In the genomic region with DNA sequence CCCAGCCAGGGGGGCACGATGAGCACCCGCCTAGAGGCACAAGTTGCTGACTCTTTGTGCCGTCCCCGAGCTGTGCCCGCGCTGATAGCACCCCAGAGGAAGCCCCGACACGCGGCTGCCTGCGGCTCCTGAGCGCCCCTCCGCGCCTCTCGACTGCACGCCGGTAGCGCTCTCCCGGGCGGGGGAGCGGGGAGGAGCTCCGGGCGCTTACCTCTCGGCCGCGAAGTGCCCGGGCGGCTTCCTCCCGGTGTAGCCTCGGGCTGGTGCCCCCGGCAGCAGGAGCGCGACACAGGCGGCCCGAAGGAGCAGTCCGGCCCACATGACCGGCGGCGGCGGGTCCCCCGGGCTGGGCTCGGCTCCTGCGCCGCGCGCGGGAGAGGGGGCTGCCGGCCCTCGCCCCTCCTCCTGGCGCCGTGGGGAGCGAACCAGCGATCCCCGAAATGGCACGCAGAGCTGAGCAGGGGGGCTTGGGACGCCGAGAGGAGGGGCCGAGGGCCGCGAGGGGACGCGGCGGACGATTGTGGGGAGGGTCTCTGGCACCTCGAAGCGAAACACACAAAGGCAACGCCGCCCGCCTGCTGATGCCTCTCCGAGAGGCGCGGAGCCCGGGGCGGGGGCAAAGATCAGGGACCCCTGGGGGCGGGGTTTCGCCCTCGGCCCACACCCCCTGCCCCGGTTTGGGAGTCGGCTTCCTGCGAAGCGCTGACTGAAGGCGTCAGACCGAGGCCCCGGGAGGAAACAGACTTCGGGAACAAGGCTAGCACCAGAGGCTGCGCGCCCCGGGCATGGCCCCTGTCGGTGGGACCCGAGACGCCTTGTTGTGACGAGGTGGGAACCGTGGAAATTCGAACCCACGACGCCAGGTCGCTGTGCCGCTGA, we compare ENCODE assay signal across 1 cellular context.
A peak's percentile ranks its signal among the peaks of the same experiment; 100 is the strongest.
TF ChIP-seq lines count a peak whose summit lies in the region.

A gene with protein sequence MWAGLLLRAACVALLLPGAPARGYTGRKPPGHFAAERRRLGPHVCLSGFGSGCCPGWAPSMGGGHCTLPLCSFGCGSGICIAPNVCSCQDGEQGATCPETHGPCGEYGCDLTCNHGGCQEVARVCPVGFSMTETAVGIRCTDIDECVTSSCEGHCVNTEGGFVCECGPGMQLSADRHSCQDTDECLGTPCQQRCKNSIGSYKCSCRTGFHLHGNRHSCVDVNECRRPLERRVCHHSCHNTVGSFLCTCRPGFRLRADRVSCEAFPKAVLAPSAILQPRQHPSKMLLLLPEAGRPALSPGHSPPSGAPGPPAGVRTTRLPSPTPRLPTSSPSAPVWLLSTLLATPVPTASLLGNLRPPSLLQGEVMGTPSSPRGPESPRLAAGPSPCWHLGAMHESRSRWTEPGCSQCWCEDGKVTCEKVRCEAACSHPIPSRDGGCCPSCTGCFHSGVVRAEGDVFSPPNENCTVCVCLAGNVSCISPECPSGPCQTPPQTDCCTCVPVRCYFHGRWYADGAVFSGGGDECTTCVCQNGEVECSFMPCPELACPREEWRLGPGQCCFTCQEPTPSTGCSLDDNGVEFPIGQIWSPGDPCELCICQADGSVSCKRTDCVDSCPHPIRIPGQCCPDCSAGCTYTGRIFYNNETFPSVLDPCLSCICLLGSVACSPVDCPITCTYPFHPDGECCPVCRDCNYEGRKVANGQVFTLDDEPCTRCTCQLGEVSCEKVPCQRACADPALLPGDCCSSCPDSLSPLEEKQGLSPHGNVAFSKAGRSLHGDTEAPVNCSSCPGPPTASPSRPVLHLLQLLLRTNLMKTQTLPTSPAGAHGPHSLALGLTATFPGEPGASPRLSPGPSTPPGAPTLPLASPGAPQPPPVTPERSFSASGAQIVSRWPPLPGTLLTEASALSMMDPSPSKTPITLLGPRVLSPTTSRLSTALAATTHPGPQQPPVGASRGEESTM (minus strand): TSS at position 600 of the 879 bp plus-strand sequence. CDS start 279 bp downstream, at position 321.

TF ChIP-seq in HepG2, 621 proteins besides CTCF, POLR2A, EP300 and RAD21 (continued from another document and continues in another):
- TF ChIP-seq, protein P1, sequence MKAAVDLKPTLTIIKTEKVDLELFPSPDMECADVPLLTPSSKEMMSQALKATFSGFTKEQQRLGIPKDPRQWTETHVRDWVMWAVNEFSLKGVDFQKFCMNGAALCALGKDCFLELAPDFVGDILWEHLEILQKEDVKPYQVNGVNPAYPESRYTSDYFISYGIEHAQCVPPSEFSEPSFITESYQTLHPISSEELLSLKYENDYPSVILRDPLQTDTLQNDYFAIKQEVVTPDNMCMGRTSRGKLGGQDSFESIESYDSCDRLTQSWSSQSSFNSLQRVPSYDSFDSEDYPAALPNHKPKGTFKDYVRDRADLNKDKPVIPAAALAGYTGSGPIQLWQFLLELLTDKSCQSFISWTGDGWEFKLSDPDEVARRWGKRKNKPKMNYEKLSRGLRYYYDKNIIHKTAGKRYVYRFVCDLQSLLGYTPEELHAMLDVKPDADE (CRISPR knock-in tag; IDR thresholded peaks at IDR 0.05): peak; percentile 84; the same call in 1 of the 2 replicates
- TF ChIP-seq IRF2 (CRISPR knock-in tag; IDR thresholded peaks at IDR 0.05): peak; percentile 82
- TF ChIP-seq POLR2AphosphoS5 (IDR thresholded peaks at IDR 0.05; ENCODE audit: low read depth, low read length): peak; percentile 89
- peak; percentile 21; the same call in 1 of the 2 replicates for TF ChIP-seq NFKB2 (CRISPR knock-in tag; IDR thresholded peaks at IDR 0.05; ENCODE audit: borderline replicate concordance)
- TF ChIP-seq, protein P2, sequence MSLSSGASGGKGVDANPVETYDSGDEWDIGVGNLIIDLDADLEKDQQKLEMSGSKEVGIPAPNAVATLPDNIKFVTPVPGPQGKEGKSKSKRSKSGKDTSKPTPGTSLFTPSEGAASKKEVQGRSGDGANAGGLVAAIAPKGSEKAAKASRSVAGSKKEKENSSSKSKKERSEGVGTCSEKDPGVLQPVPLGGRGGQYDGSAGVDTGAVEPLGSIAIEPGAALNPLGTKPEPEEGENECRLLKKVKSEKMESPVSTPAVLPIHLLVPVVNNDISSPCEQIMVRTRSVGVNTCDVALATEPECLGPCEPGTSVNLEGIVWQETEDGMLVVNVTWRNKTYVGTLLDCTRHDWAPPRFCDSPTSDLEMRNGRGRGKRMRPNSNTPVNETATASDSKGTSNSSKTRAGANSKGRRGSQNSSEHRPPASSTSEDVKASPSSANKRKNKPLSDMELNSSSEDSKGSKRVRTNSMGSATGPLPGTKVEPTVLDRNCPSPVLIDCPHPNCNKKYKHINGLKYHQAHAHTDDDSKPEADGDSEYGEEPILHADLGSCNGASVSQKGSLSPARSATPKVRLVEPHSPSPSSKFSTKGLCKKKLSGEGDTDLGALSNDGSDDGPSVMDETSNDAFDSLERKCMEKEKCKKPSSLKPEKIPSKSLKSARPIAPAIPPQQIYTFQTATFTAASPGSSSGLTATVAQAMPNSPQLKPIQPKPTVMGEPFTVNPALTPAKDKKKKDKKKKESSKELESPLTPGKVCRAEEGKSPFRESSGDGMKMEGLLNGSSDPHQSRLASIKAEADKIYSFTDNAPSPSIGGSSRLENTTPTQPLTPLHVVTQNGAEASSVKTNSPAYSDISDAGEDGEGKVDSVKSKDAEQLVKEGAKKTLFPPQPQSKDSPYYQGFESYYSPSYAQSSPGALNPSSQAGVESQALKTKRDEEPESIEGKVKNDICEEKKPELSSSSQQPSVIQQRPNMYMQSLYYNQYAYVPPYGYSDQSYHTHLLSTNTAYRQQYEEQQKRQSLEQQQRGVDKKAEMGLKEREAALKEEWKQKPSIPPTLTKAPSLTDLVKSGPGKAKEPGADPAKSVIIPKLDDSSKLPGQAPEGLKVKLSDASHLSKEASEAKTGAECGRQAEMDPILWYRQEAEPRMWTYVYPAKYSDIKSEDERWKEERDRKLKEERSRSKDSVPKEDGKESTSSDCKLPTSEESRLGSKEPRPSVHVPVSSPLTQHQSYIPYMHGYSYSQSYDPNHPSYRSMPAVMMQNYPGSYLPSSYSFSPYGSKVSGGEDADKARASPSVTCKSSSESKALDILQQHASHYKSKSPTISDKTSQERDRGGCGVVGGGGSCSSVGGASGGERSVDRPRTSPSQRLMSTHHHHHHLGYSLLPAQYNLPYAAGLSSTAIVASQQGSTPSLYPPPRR (CRISPR knock-in tag; IDR thresholded peaks at IDR 0.05; ENCODE audit: borderline replicate concordance): peak; percentile 24; the same call in 1 of the 2 replicates
- TF ChIP-seq TGIF2 (CRISPR knock-in tag; IDR thresholded peaks at IDR 0.05): 0 out of 2 replicates have a peak, but pooled peaks have one; percentile 30
- TF ChIP-seq SMARCE1 (IDR thresholded peaks at IDR 0.05; ENCODE audit: borderline replicate concordance): no peak
- TF ChIP-seq, protein P3, sequence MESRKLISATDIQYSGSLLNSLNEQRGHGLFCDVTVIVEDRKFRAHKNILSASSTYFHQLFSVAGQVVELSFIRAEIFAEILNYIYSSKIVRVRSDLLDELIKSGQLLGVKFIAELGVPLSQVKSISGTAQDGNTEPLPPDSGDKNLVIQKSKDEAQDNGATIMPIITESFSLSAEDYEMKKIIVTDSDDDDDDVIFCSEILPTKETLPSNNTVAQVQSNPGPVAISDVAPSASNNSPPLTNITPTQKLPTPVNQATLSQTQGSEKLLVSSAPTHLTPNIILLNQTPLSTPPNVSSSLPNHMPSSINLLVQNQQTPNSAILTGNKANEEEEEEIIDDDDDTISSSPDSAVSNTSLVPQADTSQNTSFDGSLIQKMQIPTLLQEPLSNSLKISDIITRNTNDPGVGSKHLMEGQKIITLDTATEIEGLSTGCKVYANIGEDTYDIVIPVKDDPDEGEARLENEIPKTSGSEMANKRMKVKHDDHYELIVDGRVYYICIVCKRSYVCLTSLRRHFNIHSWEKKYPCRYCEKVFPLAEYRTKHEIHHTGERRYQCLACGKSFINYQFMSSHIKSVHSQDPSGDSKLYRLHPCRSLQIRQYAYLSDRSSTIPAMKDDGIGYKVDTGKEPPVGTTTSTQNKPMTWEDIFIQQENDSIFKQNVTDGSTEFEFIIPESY (CRISPR knock-in tag; IDR thresholded peaks at IDR 0.05): no peak
- TF ChIP-seq, protein P4, sequence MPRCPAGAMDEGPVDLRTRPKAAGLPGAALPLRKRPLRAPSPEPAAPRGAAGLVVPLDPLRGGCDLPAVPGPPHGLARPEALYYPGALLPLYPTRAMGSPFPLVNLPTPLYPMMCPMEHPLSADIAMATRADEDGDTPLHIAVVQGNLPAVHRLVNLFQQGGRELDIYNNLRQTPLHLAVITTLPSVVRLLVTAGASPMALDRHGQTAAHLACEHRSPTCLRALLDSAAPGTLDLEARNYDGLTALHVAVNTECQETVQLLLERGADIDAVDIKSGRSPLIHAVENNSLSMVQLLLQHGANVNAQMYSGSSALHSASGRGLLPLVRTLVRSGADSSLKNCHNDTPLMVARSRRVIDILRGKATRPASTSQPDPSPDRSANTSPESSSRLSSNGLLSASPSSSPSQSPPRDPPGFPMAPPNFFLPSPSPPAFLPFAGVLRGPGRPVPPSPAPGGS (CRISPR knock-in tag; IDR thresholded peaks at IDR 0.05): no peak
- no peak for TF ChIP-seq RAD51 (IDR thresholded peaks at IDR 0.05; ENCODE audit: borderline replicate concordance)
- TF ChIP-seq, protein P5, sequence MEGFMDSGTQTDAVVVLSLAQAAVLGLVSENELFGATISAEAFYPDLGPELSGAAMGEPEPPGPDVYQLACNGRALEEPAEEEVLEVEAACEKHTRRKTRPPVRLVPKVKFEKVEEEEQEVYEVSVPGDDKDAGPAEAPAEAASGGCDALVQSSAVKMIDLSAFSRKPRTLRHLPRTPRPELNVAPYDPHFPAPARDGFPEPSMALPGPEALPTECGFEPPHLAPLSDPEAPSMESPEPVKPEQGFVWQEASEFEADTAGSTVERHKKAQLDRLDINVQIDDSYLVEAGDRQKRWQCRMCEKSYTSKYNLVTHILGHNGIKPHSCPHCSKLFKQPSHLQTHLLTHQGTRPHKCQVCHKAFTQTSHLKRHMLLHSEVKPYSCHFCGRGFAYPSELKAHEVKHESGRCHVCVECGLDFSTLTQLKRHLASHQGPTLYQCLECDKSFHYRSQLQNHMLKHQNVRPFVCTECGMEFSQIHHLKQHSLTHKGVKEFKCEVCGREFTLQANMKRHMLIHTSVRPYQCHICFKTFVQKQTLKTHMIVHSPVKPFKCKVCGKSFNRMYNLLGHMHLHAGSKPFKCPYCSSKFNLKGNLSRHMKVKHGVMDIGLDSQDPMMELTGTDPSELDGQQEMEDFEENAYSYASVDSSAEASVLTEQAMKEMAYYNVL (CRISPR knock-in tag; IDR thresholded peaks at IDR 0.05; ENCODE audit: borderline replicate concordance): 0 out of 2 replicates have a peak, but pooled peaks have one; percentile 53
- no peak for TF ChIP-seq STAT5B (CRISPR knock-in tag; IDR thresholded peaks at IDR 0.05)
- TF ChIP-seq, protein P6, sequence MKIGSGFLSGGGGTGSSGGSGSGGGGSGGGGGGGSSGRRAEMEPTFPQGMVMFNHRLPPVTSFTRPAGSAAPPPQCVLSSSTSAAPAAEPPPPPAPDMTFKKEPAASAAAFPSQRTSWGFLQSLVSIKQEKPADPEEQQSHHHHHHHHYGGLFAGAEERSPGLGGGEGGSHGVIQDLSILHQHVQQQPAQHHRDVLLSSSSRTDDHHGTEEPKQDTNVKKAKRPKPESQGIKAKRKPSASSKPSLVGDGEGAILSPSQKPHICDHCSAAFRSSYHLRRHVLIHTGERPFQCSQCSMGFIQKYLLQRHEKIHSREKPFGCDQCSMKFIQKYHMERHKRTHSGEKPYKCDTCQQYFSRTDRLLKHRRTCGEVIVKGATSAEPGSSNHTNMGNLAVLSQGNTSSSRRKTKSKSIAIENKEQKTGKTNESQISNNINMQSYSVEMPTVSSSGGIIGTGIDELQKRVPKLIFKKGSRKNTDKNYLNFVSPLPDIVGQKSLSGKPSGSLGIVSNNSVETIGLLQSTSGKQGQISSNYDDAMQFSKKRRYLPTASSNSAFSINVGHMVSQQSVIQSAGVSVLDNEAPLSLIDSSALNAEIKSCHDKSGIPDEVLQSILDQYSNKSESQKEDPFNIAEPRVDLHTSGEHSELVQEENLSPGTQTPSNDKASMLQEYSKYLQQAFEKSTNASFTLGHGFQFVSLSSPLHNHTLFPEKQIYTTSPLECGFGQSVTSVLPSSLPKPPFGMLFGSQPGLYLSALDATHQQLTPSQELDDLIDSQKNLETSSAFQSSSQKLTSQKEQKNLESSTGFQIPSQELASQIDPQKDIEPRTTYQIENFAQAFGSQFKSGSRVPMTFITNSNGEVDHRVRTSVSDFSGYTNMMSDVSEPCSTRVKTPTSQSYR (CRISPR knock-in tag; IDR thresholded peaks at IDR 0.05; ENCODE audit: borderline replicate concordance): 0 out of 2 replicates have a peak, but pooled peaks have one; percentile 13
- TF ChIP-seq ELF4 (CRISPR knock-in tag; IDR thresholded peaks at IDR 0.05; ENCODE audit: borderline replicate concordance): no peak; the same call in 1 of the 2 replicates
- TF ChIP-seq ZNF292 (CRISPR knock-in tag; IDR thresholded peaks at IDR 0.05; ENCODE audit: borderline replicate concordance, low read depth): no peak; the same call in 1 of the 2 replicates
- TF ChIP-seq ZNF547 (CRISPR knock-in tag; IDR thresholded peaks at IDR 0.05): peak; percentile 77
- TF ChIP-seq ZNF501 (CRISPR knock-in tag; IDR thresholded peaks at IDR 0.05): peak; percentile 80
- no peak for TF ChIP-seq MTA3 (CRISPR knock-in tag; IDR thresholded peaks at IDR 0.05)
- no peak for TF ChIP-seq SRF (IDR thresholded peaks at IDR 0.05; ENCODE audit: low read depth, low read length)
- no peak for TF ChIP-seq IKZF1 (IDR thresholded peaks at IDR 0.05)
- no peak for TF ChIP-seq ATM (IDR thresholded peaks at IDR 0.05; ENCODE audit: borderline replicate concordance)
- no peak for TF ChIP-seq MBNL3 (CRISPR knock-in tag; conservative IDR thresholded peaks at IDR 0.05)
- peak; percentile 78; the same call in 1 of the 2 replicates for TF ChIP-seq ISL2 (CRISPR knock-in tag; IDR thresholded peaks at IDR 0.05)
- 0 out of 2 replicates have a peak, but pooled peaks have one; percentile 20 for TF ChIP-seq MYNN (CRISPR knock-in tag; IDR thresholded peaks at IDR 0.05; ENCODE audit: low read depth)
- TF ChIP-seq KDM2A (CRISPR knock-in tag; IDR thresholded peaks at IDR 0.05; ENCODE audit: borderline replicate concordance, low read depth): peak; percentile 92
- TF ChIP-seq, protein P7, sequence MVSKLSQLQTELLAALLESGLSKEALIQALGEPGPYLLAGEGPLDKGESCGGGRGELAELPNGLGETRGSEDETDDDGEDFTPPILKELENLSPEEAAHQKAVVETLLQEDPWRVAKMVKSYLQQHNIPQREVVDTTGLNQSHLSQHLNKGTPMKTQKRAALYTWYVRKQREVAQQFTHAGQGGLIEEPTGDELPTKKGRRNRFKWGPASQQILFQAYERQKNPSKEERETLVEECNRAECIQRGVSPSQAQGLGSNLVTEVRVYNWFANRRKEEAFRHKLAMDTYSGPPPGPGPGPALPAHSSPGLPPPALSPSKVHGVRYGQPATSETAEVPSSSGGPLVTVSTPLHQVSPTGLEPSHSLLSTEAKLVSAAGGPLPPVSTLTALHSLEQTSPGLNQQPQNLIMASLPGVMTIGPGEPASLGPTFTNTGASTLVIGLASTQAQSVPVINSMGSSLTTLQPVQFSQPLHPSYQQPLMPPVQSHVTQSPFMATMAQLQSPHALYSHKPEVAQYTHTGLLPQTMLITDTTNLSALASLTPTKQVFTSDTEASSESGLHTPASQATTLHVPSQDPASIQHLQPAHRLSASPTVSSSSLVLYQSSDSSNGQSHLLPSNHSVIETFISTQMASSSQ (IDR thresholded peaks at IDR 0.05; ENCODE audit: low read depth): no peak
- TF ChIP-seq, protein P7 (CRISPR knock-in tag; IDR thresholded peaks at IDR 0.05; ENCODE audit: borderline replicate concordance): peak; percentile 60; the same call in 1 of the 2 replicates
